9 cellular contexts compared by ENCODE assay signal in genomic region chr6:136920858-136921520, GRCh38. TPM values are rescaled to one million over a fixed set of nuclear protein-coding genes. Genes with fewer than 3 reads are reported as not detected.
DNase-seq lines count a peak whose midpoint lies in the region; ATAC-seq and TF ChIP-seq lines count a peak whose summit lies in the region.
"Had no signal": no experiment of that assay in that cellular context is flagged by ENCODE, and none has a peak within 500 bp of the region (broad histone marks: within the 10 kb centered on the region; RNA-seq: fewer than 3 reads in every experiment).

No MANE protein-coding gene starts in this region.

- ATAC-seq in T-helper 17 cell (peak; percentile 28), HG02938 (IDR thresholded peaks at IDR 0.05; ENCODE audit: unreplicated experiment) (no peak), HG03432 (IDR thresholded peaks at IDR 0.05; ENCODE audit: unreplicated experiment) (no peak)

- H3K4me3 ChIP-seq in epithelial cell of proximal tubule (ENCODE audit: low read depth, low read length): peak overlapping the region; percentile 49

- peaks cover 23% of the 10 kb centered on the region for H3K4me1 Mint-ChIP-seq in T-helper 17 cell
- peaks cover 19% of the 10 kb centered on the region for H3K4me1 Mint-ChIP-seq in nephron progenitor cell

- no peak for TF ChIP-seq CTCF in epithelial cell of proximal tubule (conservative IDR thresholded peaks at IDR 0.05; ENCODE audit: low read depth, low read length)
- TF ChIP-seq CTCF in nephron progenitor cell (IDR thresholded peaks at IDR 0.05): no peak

- H3K36me3 Mint-ChIP-seq in T-helper 17 cell (ENCODE audit: low read depth) (peaks cover 11% of the 10 kb centered on the region), nephron progenitor cell (ENCODE audit: low read depth) (peaks cover 7% of the 10 kb centered on the region)

- H3K27ac Mint-ChIP-seq in T-helper 17 cell (no peak overlapping the region), nephron progenitor cell (no peak overlapping the region)

- DNase-seq in stimulated activated CD4-positive, alpha-beta T cell treated with anti-CD3 and anti-CD28 coated beads, Interleukin-4, amount 100 ng/mL, for 24 hours: peak; percentile 12
- DNase-seq in stimulated activated CD4-positive, alpha-beta T cell treated with anti-CD3 and anti-CD28 coated beads, Interleukin-12 subunit alpha, Interleukin-12 subunit beta, amount 100 ng/mL, for 4 hours: no peak
- peak in 1 of 3 donors; percentile 16 for DNase-seq in T-helper 17 cell
- peak; percentile 4 for DNase-seq in epithelial cell of proximal tubule (ENCODE audit: low read depth)
- DNase-seq in nephron progenitor cell: peak; percentile 48
- no peak for DNase-seq in OCI-M1 (lab: John Stamatoyannopoulos, UW)

- no peaks in the 10 kb centered on the region for H3K9me3 Mint-ChIP-seq in nephron progenitor cell

- H3K4me3 Mint-ChIP-seq in T-helper 17 cell (peak overlapping the region; percentile 90), nephron progenitor cell (peak overlapping the region; percentile 85)

- no peaks in the 10 kb centered on the region for H3K9me3 ChIP-seq in T-helper 17 cell (ENCODE audit: control insufficient read depth, low read length, poor library complexity, severe bottlenecking)

- peaks cover 45% of the 10 kb centered on the region for H3K27me3 Mint-ChIP-seq in T-helper 17 cell
- H3K27me3 Mint-ChIP-seq in nephron progenitor cell (ENCODE audit: low read depth, poor library complexity): peaks cover 71% of the 10 kb centered on the region

RNA-seq across cellular contexts. Expression of gene SLC35D3, which starts 1.1 kb away (rescaled TPM):
- total RNA-seq in T-helper 17 cell: 1 to 10 TPM in 1 of 2 donors, not detected in 1; 1.6 TPM
- not detected in 2 replicates for total RNA-seq in epithelial cell of proximal tubule
- total RNA-seq: dermis microvascular lymphatic vessel endothelial cell had no signal

Comparison
In these comparisons a context has a peak if more than half of its experiments do, and no peak if none do; other contexts are left out.
1. DNase-seq: peak in stimulated activated CD4-positive, alpha-beta T cell treated with anti-CD3 and anti-CD28 coated beads, Interleukin-4, amount 100 ng/mL, for 24 hours (single experiment), epithelial cell of proximal tubule (single experiment) and nephron progenitor cell (single experiment); none in stimulated activated CD4-positive, alpha-beta T cell treated with anti-CD3 and anti-CD28 coated beads, Interleukin-12 subunit alpha, Interleukin-12 subunit beta, amount 100 ng/mL, for 4 hours (single experiment) and OCI-M1 (single experiment).